8 cellular contexts compared by ENCODE assay signal in the genomic region with DNA sequence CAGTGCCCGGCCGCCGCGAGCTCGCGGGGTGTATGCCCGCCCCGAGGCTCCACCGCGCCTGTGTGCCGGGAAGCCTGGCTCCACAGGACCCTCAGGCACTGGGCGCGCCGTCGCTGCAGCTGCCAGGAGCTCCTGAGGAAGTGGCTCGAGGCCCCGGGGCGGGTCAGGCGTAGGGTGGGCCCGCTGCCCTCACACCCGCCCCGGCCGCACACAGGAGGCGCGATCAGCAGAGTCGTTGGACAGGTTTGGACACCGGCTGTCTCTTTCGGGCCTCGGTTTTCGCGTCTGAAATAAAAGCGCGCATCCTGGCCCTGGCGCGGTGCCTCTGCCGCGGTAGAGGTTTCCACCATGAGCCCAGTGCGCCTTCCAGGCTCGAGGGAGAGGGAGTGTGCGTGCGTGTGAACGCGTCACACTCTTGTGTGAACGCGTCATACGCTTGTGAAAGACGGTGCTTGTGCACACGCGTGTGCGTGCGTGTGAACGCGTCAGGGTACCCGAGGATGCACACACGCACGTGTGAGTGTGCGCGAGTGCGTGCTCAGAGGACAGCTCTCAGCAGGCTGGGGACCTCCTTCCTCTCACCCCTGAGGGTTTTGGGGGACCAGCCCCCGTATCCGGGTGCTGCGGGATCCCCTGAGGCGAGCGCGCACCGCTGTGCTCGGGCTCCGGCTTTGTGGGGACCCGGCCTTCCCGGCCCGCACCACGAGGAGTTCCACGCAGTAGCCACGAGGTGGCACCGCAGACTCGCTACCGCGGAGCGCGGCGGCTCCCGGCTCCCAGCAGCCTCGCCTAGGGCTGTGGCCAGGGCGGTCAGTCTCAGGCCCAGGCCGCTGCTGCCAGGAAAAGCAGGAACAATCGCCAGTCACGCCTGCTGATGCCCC.
DNase-seq lines count a peak whose midpoint lies in the region; ATAC-seq and TF ChIP-seq lines count a peak whose summit lies in the region.

No MANE protein-coding gene starts in this region.

- H3K27me3 ChIP-seq in ACC112 (ENCODE audit: insufficient read depth, low read length): peaks cover 41% of the 10 kb centered on the region
- H3K27me3 ChIP-seq in body of pancreas: peaks cover 0 to 5% of the 10 kb centered on the region in 2 donors

- intact Hi-C loops in body of pancreas (cut with DNase I): no loop called here

- H3K4me1 ChIP-seq in ACC112 (ENCODE audit: control insufficient read depth, insufficient read depth, low read length, unreplicated experiment) (peaks cover 3% of the 10 kb centered on the region), body of pancreas (peaks cover 10% of the 10 kb centered on the region)

- 2% methylated on average over 34 to 87 of the region's 87 CpGs for WGBS in body of pancreas, 2 donors

- peak; percentile 57 for TF ChIP-seq CTCF in GM12875 (IDR thresholded peaks at IDR 0.05; ENCODE audit: borderline replicate concordance, insufficient read depth, low read depth, low read length)
- TF ChIP-seq CTCF in body of pancreas (IDR thresholded peaks at IDR 0.05): peak; percentile 53 to 83 (median 75)
- peak; percentile 57 for TF ChIP-seq CTCF in retinal pigment epithelial cell (conservative IDR thresholded peaks at IDR 0.05; ENCODE audit: low read depth, low read length)

- ATAC-seq in body of pancreas (peak; percentile 99), GM21515 (IDR thresholded peaks at IDR 0.05; ENCODE audit: unreplicated experiment) (no peak)

- DNase-seq in HS-5 (ENCODE audit: low read depth) (peak; percentile 11), SK-MEL-5 (ENCODE audit: low read depth, low spot score) (peak; percentile 61), body of pancreas (peak; percentile 77 to 85 (median 80)), hypothalamus (lab: John Stamatoyannopoulos, UW) (peak in 47 of 51 donors; percentile 13 to 84 (median 56)), retinal pigment epithelial cell (ENCODE audit: low read depth) (peak; percentile 3)

- peak overlapping the region; percentile 50 for H2AFZ ChIP-seq in ACC112 (ENCODE audit: low read length, unreplicated experiment)

- H3K4me3 ChIP-seq in ACC112 (ENCODE audit: low read depth, low read length): peak overlapping the region; percentile 65
- no peak overlapping the region for H3K4me3 ChIP-seq in GM12875 (ENCODE audit: low read depth, low read length)
- no peak overlapping the region for H3K4me3 ChIP-seq in body of pancreas
- H3K4me3 ChIP-seq in retinal pigment epithelial cell (ENCODE audit: low read length): peak overlapping the region; percentile 5

- H3K27ac ChIP-seq in ACC112 (ENCODE audit: low read depth, low read length): no peak overlapping the region
- H3K27ac ChIP-seq in body of pancreas: no peak overlapping the region

- no peaks in the 10 kb centered on the region for H3K36me3 ChIP-seq in ACC112 (ENCODE audit: insufficient read depth, low read length)
- H3K36me3 ChIP-seq in body of pancreas (replicated peaks in 1 of 2; ENCODE audit: insufficient read depth in 1 of 2, low read depth in 2 of 2): no peaks in the 10 kb centered on the region

- in situ Hi-C loops in SK-MEL-5 (cut with HindIII; ENCODE audit: low pct_unique_long_range_greater_than_20kb, low sequenced_read_pairs): no loop called here

- no peaks in the 10 kb centered on the region for H3K9me3 ChIP-seq in body of pancreas

- no peak for TF ChIP-seq POLR2A in body of pancreas (IDR thresholded peaks at IDR 0.05)

- no peaks in the 10 kb centered on the region for H3K79me2 ChIP-seq in ACC112 (ENCODE audit: control insufficient read depth, insufficient read depth, low read length, unreplicated experiment)

Comparison
In these comparisons a context has a peak if more than half of its experiments do, and no peak if none do; other contexts are left out.
1. H3K4me3 ChIP-seq: peak in ACC112 (single experiment) and retinal pigment epithelial cell (single experiment); none in GM12875 (single experiment) and body of pancreas (0 of 2).
2. DNase-seq: peak in every context shown above with its lines; median percentile 80 in body of pancreas; 61 in SK-MEL-5; 56 in hypothalamus; 11 in HS-5; 3 in retinal pigment epithelial cell.
3. Peak in every context shown above with its lines, with median percentiles within 50 percentile points of each other: CTCF ChIP-seq.